10 cellular contexts compared by ENCODE assay signal in the genomic region with DNA sequence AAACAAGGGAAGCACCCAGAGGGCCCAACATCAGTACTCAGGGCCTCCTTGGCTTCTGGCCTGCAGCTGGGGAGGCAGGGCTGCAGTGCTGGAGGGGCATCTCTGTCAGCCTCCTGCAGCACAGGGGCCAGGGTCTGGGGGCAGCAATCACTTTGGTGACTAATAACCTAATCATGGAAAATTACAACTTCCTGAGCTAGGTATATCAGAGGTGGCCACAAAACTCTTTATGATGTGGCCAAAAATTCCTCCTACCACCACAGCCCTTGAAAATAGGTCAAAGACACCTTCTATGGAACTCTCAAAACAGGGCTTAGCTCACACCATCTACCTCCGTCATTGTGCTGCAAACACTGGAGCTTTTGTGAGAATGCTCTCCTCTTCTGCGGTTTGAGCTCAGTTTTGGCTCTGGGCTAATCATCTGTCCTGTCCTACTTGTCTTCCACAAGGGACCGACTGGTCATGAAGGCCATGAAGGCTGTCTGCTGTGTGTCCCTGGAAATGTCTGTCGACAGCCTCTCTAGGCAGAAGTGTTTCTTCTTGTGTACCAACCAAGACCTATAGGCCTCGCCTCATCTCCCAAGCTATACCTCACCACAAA. TPM values are rescaled to one million over a fixed set of nuclear protein-coding genes. Genes with fewer than 3 reads are reported as not detected.
DNase-seq lines count a peak whose midpoint lies in the region; ATAC-seq and TF ChIP-seq lines count a peak whose summit lies in the region.
"Had no signal": no experiment of that assay in that cellular context is flagged by ENCODE, and none has a peak within 500 bp of the region (broad histone marks: within the 10 kb centered on the region; RNA-seq: fewer than 3 reads in every experiment).

No MANE protein-coding gene starts in this region.

- H3K4me1 Mint-ChIP-seq in activated naive CD4-positive, alpha-beta T cell treated with anti-CD3 and anti-CD28 coated beads, Interleukin-2, amount 10 ng/mL, durations not matched to agents 7 days and 5 days, result peaks cover 73% of the 10 kb centered on the region

- peaks cover 4% of the 10 kb centered on the region for H3K27me3 Mint-ChIP-seq in activated naive CD4-positive, alpha-beta T cell treated with anti-CD3 and anti-CD28 coated beads, Interleukin-2, amount 10 ng/mL, durations not matched to agents 7 days and 5 days

- no peak overlapping the region for H3K4me3 Mint-ChIP-seq in activated naive CD4-positive, alpha-beta T cell treated with anti-CD3 and anti-CD28 coated beads, Interleukin-2, amount 10 ng/mL, durations not matched to agents 7 days and 5 days

- ATAC-seq in sciatic nerve (peak; percentile 11), GM18868 (IDR thresholded peaks at IDR 0.05; ENCODE audit: unreplicated experiment) (no peak), GM21529 (IDR thresholded peaks at IDR 0.05; ENCODE audit: unreplicated experiment) (no peak)

- no peak for TF ChIP-seq CTCF in GM12865 (IDR thresholded peaks at IDR 0.05; ENCODE audit: insufficient read depth, low read depth, low read length, missing control alignments)

- intact Hi-C loops in sciatic nerve (cut with DNase I), result no loop called here

- DNase-seq in GM12865 (ENCODE audit: low read depth), result peak; percentile 63
- peak; percentile 95 for DNase-seq in SW480 (ENCODE audit: low spot score)
- DNase-seq in activated naive CD4-positive, alpha-beta T cell treated with anti-CD3 and anti-CD28 coated beads, Interleukin-2, amount 10 ng/mL, durations not matched to agents 7 days and 5 days, result no peak
- no peak for DNase-seq in sciatic nerve (ENCODE audit: low spot score)
- no peak for DNase-seq in mesenteric fat pad (ENCODE audit: low spot score)
- no peak for DNase-seq in NCI-H1092 treated with DMSO at 0.1 percent for 48 hours (lab: John Stamatoyannopoulos, UW)
- DNase-seq: DMS 273 treated with DMSO at 0.1 percent for 48 hours had no signal

- CTCF ChIA-PET in activated naive CD4-positive, alpha-beta T cell treated with anti-CD3 and anti-CD28 coated beads, Interleukin-2, amount 10 ng/mL, durations not matched to agents 7 days and 5 days (lab: Charles Lee), result interaction anchor here (1.2 to 1.7 kb wide), 3 partner anchors 18 to 37 kb away, joined by 3 to 9 read pairs (median 6); no protein-coding TSS in a partner anchor

- no peak overlapping the region for H3K4me3 ChIP-seq in GM12865 (ENCODE audit: low read depth, low read length)

- peak overlapping the region; percentile 92 for H3K27ac Mint-ChIP-seq in activated naive CD4-positive, alpha-beta T cell treated with anti-CD3 and anti-CD28 coated beads, Interleukin-2, amount 10 ng/mL, durations not matched to agents 7 days and 5 days

- peaks cover 6% of the 10 kb centered on the region for H3K36me3 Mint-ChIP-seq in activated naive CD4-positive, alpha-beta T cell treated with anti-CD3 and anti-CD28 coated beads, Interleukin-2, amount 10 ng/mL, durations not matched to agents 7 days and 5 days

- H3K9me3 Mint-ChIP-seq in activated naive CD4-positive, alpha-beta T cell treated with anti-CD3 and anti-CD28 coated beads, Interleukin-2, amount 10 ng/mL, durations not matched to agents 7 days and 5 days, result no peaks in the 10 kb centered on the region

RNA-seq across cellular contexts. Expression of a gene that starts 28.6 kb away (rescaled TPM):
- not detected for total RNA-seq in sciatic nerve
- not detected for total RNA-seq in mesenteric fat pad
- total RNA-seq: omental fat pad had no signal

RNA-seq across cellular contexts. Expression of a gene that starts 41.7 kb away (rescaled TPM):
- total RNA-seq in sciatic nerve, result not detected
- total RNA-seq in mesenteric fat pad, result not detected
- total RNA-seq: omental fat pad had no signal

Comparison
In these comparisons a context has a peak if more than half of its experiments do, and no peak if none do; other contexts are left out.
1. DNase-seq: peak in GM12865 (single experiment) and SW480 (single experiment); none in activated naive CD4-positive, alpha-beta T cell treated with anti-CD3 and anti-CD28 coated beads, Interleukin-2, amount 10 ng/mL, durations not matched to agents 7 days and 5 days (single experiment), sciatic nerve (single experiment), mesenteric fat pad (single experiment) and NCI-H1092 treated with DMSO at 0.1 percent for 48 hours (single experiment).